ENCODE assay signal across 26 cellular contexts in the genomic region with DNA sequence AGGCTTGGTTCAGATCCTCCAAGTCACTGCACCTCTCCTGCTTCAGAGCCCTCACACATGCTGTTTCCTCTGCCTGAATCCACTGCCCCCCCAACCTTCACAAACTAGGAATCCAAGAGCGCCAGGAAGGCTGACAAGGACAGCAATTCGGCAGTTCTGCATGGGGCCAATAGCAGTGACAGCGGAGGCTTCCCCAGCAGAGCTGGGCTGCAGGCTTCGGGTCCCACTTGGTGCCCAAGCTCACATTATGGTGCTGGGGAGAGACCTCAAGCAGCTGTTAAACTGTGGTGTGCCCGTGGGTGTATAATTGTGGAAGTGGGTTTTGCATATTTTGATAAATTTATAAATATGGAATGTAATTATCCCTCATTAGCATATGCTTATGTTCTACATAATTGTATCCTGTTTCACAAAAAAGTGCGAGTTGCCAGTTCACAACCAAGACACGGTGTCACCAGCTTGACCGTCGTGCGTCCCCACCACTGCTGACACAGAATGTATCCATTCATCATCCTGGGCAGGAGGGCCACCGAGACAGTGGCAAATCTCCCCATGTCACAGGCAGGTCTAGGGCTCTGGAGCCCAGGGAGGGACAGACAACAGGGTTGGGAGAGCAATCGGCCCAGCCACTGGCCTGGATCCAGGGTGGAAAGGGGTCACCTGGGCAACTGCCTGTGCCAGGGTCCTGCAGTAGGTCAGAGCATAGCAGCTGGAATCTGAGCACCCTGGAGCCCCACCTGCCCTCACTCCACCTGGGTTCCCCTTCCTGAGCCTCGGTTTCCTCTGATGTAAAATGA.
"Had no signal": no experiment of that assay in that cellular context is flagged by ENCODE, and none has a peak within 500 bp of the region (broad histone marks: within the 10 kb centered on the region; RNA-seq: fewer than 3 reads in every experiment).

No MANE protein-coding gene starts in this region.

- H3K4me1 ChIP-seq: neural progenitor cell, pancreas, psoas muscle, right lobe of liver, spleen, thyroid gland, tibial nerve, vagina had no signal

- H3K27ac ChIP-seq: neural progenitor cell, neutrophil, pancreas, psoas muscle, right lobe of liver, skin epidermis, spleen, thoracic aorta, thyroid gland, tibial nerve, vagina had no signal

- H3K4me3 ChIP-seq: neural progenitor cell, pancreas, psoas muscle, right lobe of liver, skin epidermis, smooth muscle cell, spleen, thoracic aorta, thyroid gland, tibial nerve, vagina had no signal

- H3K9me3 ChIP-seq: neutrophil, pancreas, psoas muscle, right lobe of liver, spleen, thoracic aorta, thyroid gland, vagina had no signal

- H3K36me3 ChIP-seq: neural progenitor cell, neutrophil, pancreas, right lobe of liver, spleen, thoracic aorta, thyroid gland, tibial nerve, vagina had no signal

- DNase-seq: naive thymus-derived CD4-positive, alpha-beta T cell; natural killer cell; nucleus accumbens; pancreas; psoas muscle; right cardiac atrium; spleen; stimulated activated CD4-positive, alpha-beta T cell treated with anti-CD3 and anti-CD28 coated beads, Interleukin-12 subunit alpha, Interleukin-12 subunit beta, amount 100 ng/mL, for 4 hours; stimulated activated CD4-positive, alpha-beta T cell treated with anti-CD3 and anti-CD28 coated beads, Interleukin-1b, Interleukin-23, amount 100 ng/mL, for 48 hours; stimulated activated CD4-positive, alpha-beta T cell treated with anti-CD3 and anti-CD28 coated beads, Interleukin-4, amount 100 ng/mL, for 1 hour; stimulated activated CD4-positive, alpha-beta T cell treated with anti-CD3 and anti-CD28 coated beads, Interleukin-4, amount 100 ng/mL, for 4 hours; stimulated activated CD8-positive, alpha-beta memory T cell treated with anti-CD3 and anti-CD28 coated beads, Interleukin-4, amount 100 ng/mL, for 48 hours; stimulated activated naive CD4-positive, alpha-beta T cell; stimulated activated naive CD8-positive, alpha-beta T cell treated with anti-CD3 and anti-CD28 coated beads, Interleukin-15, amount 100 ng/mL, for 72 hours; stimulated activated naive CD8-positive, alpha-beta T cell treated with anti-CD3 and anti-CD28 coated beads, Interleukin-15, Interleukin-2, amounts not matched to agents 100 U/mL and 50 U/mL, for 24 hours; thyroid gland had no signal

- H3K27me3 ChIP-seq: neural progenitor cell, pancreas, right lobe of liver, thyroid gland, vagina had no signal

- ATAC-seq: naive thymus-derived CD4-positive, alpha-beta T cell; natural killer cell; pancreas; psoas muscle; right cardiac atrium; right lobe of liver; stimulated activated memory B cell treated with anti-CD40 and anti-IgM and Interleukin-4, amounts not matched to agents 10 μg/mL and 1 μg/mL and 100 μg/mL, for 72 hours; stimulated activated naive CD8-positive, alpha-beta T cell treated with anti-CD3 and anti-CD28 coated beads, Interleukin-15, amount 100 ng/mL, for 72 hours; stimulated activated naive CD8-positive, alpha-beta T cell treated with anti-CD3 and anti-CD28 coated beads, Interleukin-15, Interleukin-2, amounts not matched to agents 100 U/mL and 50 U/mL, for 24 hours had no signal

- H3K9ac ChIP-seq: neural progenitor cell had no signal

- FAIRE-seq: pancreas, urothelium cell line had no signal
